14 cellular contexts compared by ENCODE assay signal in the genomic region with DNA sequence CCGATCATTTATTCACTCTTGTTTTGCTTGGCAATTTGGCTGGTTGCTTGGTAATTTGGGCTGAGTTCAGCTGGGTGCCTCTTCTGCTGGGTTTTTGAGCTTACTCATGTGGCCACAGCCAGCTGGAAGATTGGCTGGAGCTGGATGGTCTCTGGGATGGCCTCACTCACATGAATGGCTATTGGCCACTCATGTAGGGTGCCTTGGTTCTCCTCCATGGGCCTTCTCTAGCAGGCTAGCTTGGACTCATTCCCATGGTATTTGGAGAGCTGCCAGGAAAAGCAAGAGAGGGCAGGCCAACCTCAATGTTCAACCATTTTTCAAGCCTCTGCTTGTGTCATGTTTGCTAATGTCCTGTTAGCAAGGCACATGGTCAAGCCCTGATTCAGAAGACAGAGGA. TPM values are rescaled to one million over a fixed set of nuclear protein-coding genes. Genes with fewer than 3 reads are reported as not detected.
DNase-seq lines count a peak whose midpoint lies in the region; ATAC-seq, FAIRE-seq and TF ChIP-seq lines count a peak whose summit lies in the region.
"Had no signal": no experiment of that assay in that cellular context is flagged by ENCODE, and none has a peak within 500 bp of the region (broad histone marks: within the 10 kb centered on the region; RNA-seq: fewer than 3 reads in every experiment).

No MANE protein-coding gene starts in this region.

- WGBS in sigmoid colon, 2 donors, result 96 to 100% methylated on average over 1 of the region's 1 CpG

- H3K4me1 Mint-ChIP-seq in natural killer cell treated with Interleukin-12 subunit alpha and Interleukin-12 subunit beta and Interleukin-15 and Interleukin-18, amount 100 ng/mL, for 72 hours (ENCODE audit: low read depth in 2 of 2), result peaks cover 59 to 60% of the 10 kb centered on the region in 2 donors

- H3K9me3 ChIP-seq in MG63 (peaks cover 3% of the 10 kb centered on the region), sigmoid colon (peaks cover 3 to 6% (median 5%) of the 10 kb centered on the region in 4 donors)

- no peak for TF ChIP-seq POLR2A in sigmoid colon (IDR thresholded peaks at IDR 0.05)

- no peak for TF ChIP-seq EP300 in sigmoid colon (IDR thresholded peaks at IDR 0.05)

- H3K36me3 ChIP-seq in MG63 (no peaks in the 10 kb centered on the region), sigmoid colon (no peaks in the 10 kb centered on the region)

- no peak for FAIRE-seq in D721Med (lab: Jason Lieb, UNC)

- TF ChIP-seq CTCF in choroid plexus epithelial cell (conservative IDR thresholded peaks at IDR 0.05; ENCODE audit: low read depth, low read length) (no peak), D721Med (IDR thresholded peaks at IDR 0.05; ENCODE audit: insufficient read depth, missing control alignments) (no peak), sigmoid colon (IDR thresholded peaks at IDR 0.05) (no peak)

- H3K4me3 Mint-ChIP-seq in natural killer cell treated with Interleukin-12 subunit alpha and Interleukin-12 subunit beta and Interleukin-15 and Interleukin-18, amount 100 ng/mL, for 72 hours, result no peak overlapping the region
- H3K4me3 Mint-ChIP-seq: activated CD4-positive, alpha-beta T cell treated with anti-CD3 and anti-CD28 coated beads, Interleukin-2, amount 10 ng/mL, durations not matched to agents 7 days and 5 days; T-helper 1 cell treated with Interleukin-12 subunit alpha and Interleukin-12 subunit beta and Interleukin-4 antibody, amounts not matched to agents 30 μg/mL and 1 μg/mL, for 36 hours had no signal

- H3K36me3 Mint-ChIP-seq in natural killer cell treated with Interleukin-12 subunit alpha and Interleukin-12 subunit beta and Interleukin-15 and Interleukin-18, amount 100 ng/mL, for 72 hours, result peaks cover 30% of the 10 kb centered on the region

- H3K9me3 Mint-ChIP-seq in natural killer cell treated with Interleukin-12 subunit alpha and Interleukin-12 subunit beta and Interleukin-15 and Interleukin-18, amount 100 ng/mL, for 72 hours, result no peaks in the 10 kb centered on the region

- no peak overlapping the region for H3K27ac ChIP-seq in sigmoid colon
- H3K27ac ChIP-seq: HL-60 had no signal

- no peaks in the 10 kb centered on the region for H3K27me3 ChIP-seq in MG63
- H3K27me3 ChIP-seq in sigmoid colon, result no peaks in the 10 kb centered on the region

- H3K4me1 ChIP-seq in sigmoid colon, result no peaks in the 10 kb centered on the region

- peak overlapping the region; percentile 14 to 47 for H3K27ac Mint-ChIP-seq in natural killer cell treated with Interleukin-12 subunit alpha and Interleukin-12 subunit beta and Interleukin-15 and Interleukin-18, amount 100 ng/mL, for 72 hours
- H3K27ac Mint-ChIP-seq: activated CD4-positive, alpha-beta T cell treated with anti-CD3 and anti-CD28 coated beads, Interleukin-2, amount 10 ng/mL, durations not matched to agents 7 days and 5 days; T-helper 1 cell treated with Interleukin-12 subunit alpha and Interleukin-12 subunit beta and Interleukin-4 antibody, amounts not matched to agents 30 μg/mL and 1 μg/mL, for 36 hours had no signal

- peak; percentile 6 for DNase-seq in SHP77 treated with DMSO at 0.1 percent for 48 hours (lab: John Stamatoyannopoulos, UW)
- DNase-seq in SHP77 (lab: John Stamatoyannopoulos, UW), result no peak
- DNase-seq in MG63, result peak; percentile 78
- DNase-seq in choroid plexus epithelial cell (ENCODE audit: low read depth), result peak; percentile 58
- no peak for DNase-seq in natural killer cell treated with Interleukin-12 subunit alpha and Interleukin-12 subunit beta and Interleukin-15 and Interleukin-18, amount 100 ng/mL, for 72 hours (ENCODE audit: low spot score)
- no peak for DNase-seq in DMS79 (lab: John Stamatoyannopoulos, UW)
- DNase-seq in D721Med (ENCODE audit: insufficient read length, low spot score), result no peak
- no peak for DNase-seq in sigmoid colon
- DNase-seq: activated CD4-positive, alpha-beta T cell treated with anti-CD3 and anti-CD28 coated beads, Interleukin-2, amount 10 ng/mL, durations not matched to agents 7 days and 5 days; activated effector memory CD4-positive, alpha-beta T cell treated with Interleukin-2 at 50 U/mL for 16 hours; OCI-M1; stimulated activated CD4-positive, alpha-beta T cell treated with anti-CD3 and anti-CD28 coated beads, Interleukin-1b, Interleukin-23, amount 100 ng/mL, for 48 hours had no signal

- ATAC-seq in natural killer cell treated with Interleukin-12 subunit alpha and Interleukin-12 subunit beta and Interleukin-15 and Interleukin-18, amount 100 ng/mL, for 72 hours, result no peak

- intact Hi-C loops in sigmoid colon (cut with DNase I), result no loop called here

- H3K4me3 ChIP-seq in MG63 (no peak overlapping the region), choroid plexus epithelial cell (ENCODE audit: low read depth, low read length) (no peak overlapping the region), sigmoid colon (no peak overlapping the region)

- H3K27me3 Mint-ChIP-seq in natural killer cell treated with Interleukin-12 subunit alpha and Interleukin-12 subunit beta and Interleukin-15 and Interleukin-18, amount 100 ng/mL, for 72 hours, result no peaks in the 10 kb centered on the region
- H3K27me3 Mint-ChIP-seq: activated CD4-positive, alpha-beta T cell treated with anti-CD3 and anti-CD28 coated beads, Interleukin-2, amount 10 ng/mL, durations not matched to agents 7 days and 5 days had no signal

RNA-seq across cellular contexts. Expression of a gene that starts 16.9 kb away (rescaled TPM):
- total RNA-seq in MG63 (2014; rRNA removed; shearing (Covaris generic); ENCODE audit: low replicate concordance), result 6.6 TPM in 1 of 2 replicates, not detected in the other
- total RNA-seq in natural killer cell treated with Interleukin-12 subunit alpha and Interleukin-12 subunit beta and Interleukin-15 and Interleukin-18, amount 100 ng/mL, for 72 hours, result 100 to 1,000 TPM in 1 of 2 donors, 10 to 100 TPM in 1; 97.4 to 191 TPM
- total RNA-seq in sigmoid colon, result 1 to 10 TPM; 1.3 to 4.3 (median 2.2) TPM
- polyA plus RNA-seq in sigmoid colon, result 10 to 100 TPM in 1 of 3 donors, not detected in 2; 28.0 TPM

Comparison
In these comparisons a context has a peak if more than half of its experiments do, and no peak if none do; other contexts are left out.
1. DNase-seq: peak in SHP77 treated with DMSO at 0.1 percent for 48 hours (single experiment), MG63 (single experiment) and choroid plexus epithelial cell (single experiment); none in SHP77 (0 of 2), natural killer cell treated with Interleukin-12 subunit alpha and Interleukin-12 subunit beta and Interleukin-15 and Interleukin-18, amount 100 ng/mL, for 72 hours (single experiment), DMS79 (single experiment), D721Med (single experiment) and sigmoid colon (single experiment).
2. RNA of a gene that starts 16.9 kb away (total RNA-seq): 97.4 to 191 TPM in natural killer cell treated with Interleukin-12 subunit alpha and Interleukin-12 subunit beta and Interleukin-15 and Interleukin-18, amount 100 ng/mL, for 72 hours; 1.3 to 4.3 TPM in sigmoid colon and 6.6 TPM in MG63; every median in the first group is over 10 times any median in the second.